ENCODE assay signal across 19 cellular contexts in the genomic region with DNA sequence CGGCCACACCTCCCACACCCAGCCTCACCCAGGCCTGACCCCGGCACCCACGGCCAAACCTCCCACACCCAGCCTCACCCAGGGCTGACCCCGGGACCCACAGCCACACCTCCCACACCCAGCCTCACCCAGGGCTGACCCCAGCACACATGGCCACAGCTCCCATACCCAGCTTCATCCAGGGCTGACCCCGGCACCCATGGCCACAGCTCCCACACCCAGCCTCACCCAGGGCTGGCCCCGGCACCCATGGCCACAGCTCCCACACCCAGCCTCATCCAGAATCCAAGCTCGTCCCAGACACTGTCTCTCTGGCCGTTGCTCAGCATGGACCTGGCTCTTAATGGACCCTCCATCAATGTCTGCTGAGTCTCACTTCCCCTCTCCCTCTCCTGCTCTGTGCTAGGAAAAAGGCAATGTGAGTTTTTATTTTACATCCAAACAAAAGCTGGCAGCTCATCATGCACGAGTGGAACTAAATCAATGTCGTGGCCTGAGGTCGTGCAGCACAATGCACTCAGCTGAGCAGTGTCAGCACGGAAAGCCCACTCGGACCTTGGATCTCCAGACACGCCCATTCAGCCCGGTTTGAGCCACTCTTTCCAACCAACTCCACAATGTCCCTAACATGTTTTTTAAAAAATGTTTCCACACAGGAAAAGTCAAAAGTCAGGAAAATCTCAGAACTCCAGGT. TPM values are rescaled to one million over a fixed set of nuclear protein-coding genes. Genes with fewer than 3 reads are reported as not detected.
A peak's percentile ranks its signal among the peaks of the same experiment; 100 is the strongest.
DNase-seq lines count a peak whose midpoint lies in the region; ATAC-seq and TF ChIP-seq lines count a peak whose summit lies in the region.
"Had no signal": no experiment of that assay in that cellular context is flagged by ENCODE, and none has a peak within 500 bp of the region (broad histone marks: within the 10 kb centered on the region; RNA-seq: fewer than 3 reads in every experiment).

No MANE protein-coding gene starts in this region.

- no peak overlapping the region for H3K4me3 Mint-ChIP-seq in T-helper 17 cell
- H3K4me3 Mint-ChIP-seq: HFFc6, naive B cell had no signal

- H3K18ac ChIP-seq in neuronal stem cell (ENCODE audit: low read length), result peak overlapping the region; percentile 78

- H3K27me3 Mint-ChIP-seq in T-helper 17 cell, result no peaks in the 10 kb centered on the region

- no peak overlapping the region for H4K91ac ChIP-seq in neuronal stem cell (ENCODE audit: low read depth, low read length, poor library complexity)

- H4K20me1 ChIP-seq in BLaER1, result peaks cover 6% of the 10 kb centered on the region

- no peak overlapping the region for H3K9ac ChIP-seq in BLaER1
- peak overlapping the region; percentile 24 for H3K9ac ChIP-seq in neuronal stem cell (ENCODE audit: low read depth, low read length, poor library complexity)

- peak overlapping the region; percentile 34 for H2AK5ac ChIP-seq in neuronal stem cell (ENCODE audit: low read depth, low read length)

- no peak overlapping the region for H2BK15ac ChIP-seq in neuronal stem cell (ENCODE audit: low read length)

- TF ChIP-seq CTCF in fibroblast of the aortic adventitia (IDR thresholded peaks at IDR 0.05; ENCODE audit: insufficient read depth, low read length), result no peak

- H3K27ac ChIP-seq in BLaER1 (peak overlapping the region; percentile 26; the same call in 1 of the 2 replicates), neuronal stem cell (replicated peaks; ENCODE audit: low read length) (no peak overlapping the region)
- H3K27ac ChIP-seq: gastrocnemius medialis had no signal

- H3K4me1 ChIP-seq in BLaER1 (peaks cover 63% of the 10 kb centered on the region), neuronal stem cell (ENCODE audit: control insufficient read depth in 2 of 2, insufficient read depth in 1 of 2, low read depth in 1 of 2, low read length in 2 of 2) (peaks cover 25% of the 10 kb centered on the region in 2 donors)
- H3K4me1 ChIP-seq: gastrocnemius medialis had no signal

- no peak overlapping the region for H3K14ac ChIP-seq in neuronal stem cell (ENCODE audit: low read length)

- no peak overlapping the region for H3K4me2 ChIP-seq in BLaER1
- H3K4me2 ChIP-seq in neuronal stem cell (ENCODE audit: insufficient read depth, low read length, poor library complexity, severe bottlenecking), result no peak overlapping the region

- H3K9me3 ChIP-seq in BLaER1, result no peaks in the 10 kb centered on the region
- H3K9me3 ChIP-seq in T-helper 17 cell (ENCODE audit: control insufficient read depth, low read length, poor library complexity, severe bottlenecking), result no peaks in the 10 kb centered on the region
- no peaks in the 10 kb centered on the region for H3K9me3 ChIP-seq in neuronal stem cell (replicated peaks in 1 of 2; ENCODE audit: control insufficient read depth in 2 of 2, insufficient read depth in 1 of 2, low read depth in 1 of 2, low read length in 2 of 2)
- H3K9me3 ChIP-seq: gastrocnemius medialis had no signal

- no peak overlapping the region for H2AFZ ChIP-seq in neuronal stem cell (ENCODE audit: low read length)

- H4K8ac ChIP-seq in neuronal stem cell (ENCODE audit: low read depth, low read length), result no peak overlapping the region

- H3K23ac ChIP-seq in neuronal stem cell (ENCODE audit: low read depth, low read length, poor library complexity), result no peak overlapping the region

- no peaks in the 10 kb centered on the region for H3K79me1 ChIP-seq in neuronal stem cell (ENCODE audit: low read depth, low read length)

- no peaks in the 10 kb centered on the region for H3K36me3 ChIP-seq in BLaER1
- H3K36me3 ChIP-seq in neuronal stem cell (replicated peaks in 1 of 2; ENCODE audit: control insufficient read depth in 2 of 2, insufficient read depth in 2 of 2, low read length in 2 of 2), result peaks cover 0 to 22% of the 10 kb centered on the region in 2 donors
- H3K36me3 ChIP-seq: gastrocnemius medialis had no signal

- H3K27me3 ChIP-seq in BLaER1 (no peaks in the 10 kb centered on the region), neuronal stem cell (ENCODE audit: control insufficient read depth in 3 of 3, insufficient read depth in 3 of 3, low read depth in 1 of 3, low read length in 3 of 3) (no peaks in the 10 kb centered on the region)
- H3K27me3 ChIP-seq: gastrocnemius medialis had no signal

- no peak for DNase-seq in T-helper 17 cell
- DNase-seq in fibroblast of the aortic adventitia (ENCODE audit: low read depth), result peak; percentile 19
- DNase-seq in neuronal stem cell (ENCODE audit: low spot score), result no peak
- DNase-seq in KBM-7, result no peak
- no peak for DNase-seq in COR-L47 (lab: John Stamatoyannopoulos, UW)
- DNase-seq: activated CD4-positive, CD25-positive, alpha-beta regulatory T cell; activated effector memory CD4-positive, alpha-beta T cell treated with Interleukin-2 at 50 U/mL for 16 hours; anterior cingulate cortex; cerebellar nuclear complex; gastrocnemius medialis; HFFc6; left ventricle myocardium superior; MM.1S; naive B cell; NCI-H1694 treated with DMSO at 0.1 percent for 48 hours; T-helper 1 cell had no signal

- in situ Hi-C loops in KBM-7 (cut with MboI; ENCODE audit: low pct_unique_long_range_greater_than_20kb, low sequenced_read_pairs), result no loop called here

- H3K4me3 ChIP-seq in BLaER1 (no peak overlapping the region), fibroblast of the aortic adventitia (ENCODE audit: low read depth, low read length) (no peak overlapping the region), neuronal stem cell (ENCODE audit: low read length in 2 of 2) (no peak overlapping the region)
- H3K4me3 ChIP-seq: gastrocnemius medialis had no signal

- no peak overlapping the region for H2BK120ac ChIP-seq in neuronal stem cell (ENCODE audit: low read depth, low read length)

- H3K4me1 Mint-ChIP-seq in T-helper 17 cell, result peaks cover 15% of the 10 kb centered on the region
- H3K4me1 Mint-ChIP-seq: naive B cell had no signal

- H2BK5ac ChIP-seq in neuronal stem cell (ENCODE audit: low read length), result no peak overlapping the region

- WGBS in neuronal stem cell (ENCODE audit: extremely low coverage in 2 of 2, insufficient read length in 2 of 2, insufficient replicate concordance in 1 of 2), 2 donors, result no CpG with 5 or more reads among the region's 15 CpGs

- no peak overlapping the region for H2BK12ac ChIP-seq in neuronal stem cell (ENCODE audit: low read length)

- no peak overlapping the region for H3K4ac ChIP-seq in neuronal stem cell (ENCODE audit: low read length)

- peak overlapping the region; percentile 14 for H3K27ac Mint-ChIP-seq in T-helper 17 cell
- H3K27ac Mint-ChIP-seq: HFFc6, naive B cell had no signal

- H3K36me3 Mint-ChIP-seq in T-helper 17 cell (ENCODE audit: low read depth), result no peaks in the 10 kb centered on the region
- H3K36me3 Mint-ChIP-seq: naive B cell had no signal

- ATAC-seq in T-helper 17 cell, result no peak
- no peak for ATAC-seq in HG02938 (IDR thresholded peaks at IDR 0.05; ENCODE audit: unreplicated experiment)
- ATAC-seq in HG02840 (IDR thresholded peaks at IDR 0.05; ENCODE audit: low FRiP score, unreplicated experiment), result no peak
- ATAC-seq: gastrocnemius medialis, left ventricle myocardium superior had no signal

RNA-seq across cellular contexts. Expression of a gene that starts 36.0 kb away (rescaled TPM):
- total RNA-seq in T-helper 17 cell (1 to 10 TPM; 1.1 to 5.0 TPM), fibroblast of the aortic adventitia (ENCODE audit: low replicate concordance) (6.5 and 31.0 TPM in 2 replicates)
- polyA plus RNA-seq in neuronal stem cell (2013, experiment 1 of 2), result 16.6 TPM
- polyA plus RNA-seq in neuronal stem cell (2013, experiment 2 of 2), result 16.0 TPM
